8 cellular contexts compared by ENCODE assay signal in genomic region chr15:43749690-43750345, GRCh38.
A peak's percentile ranks its signal among the peaks of the same experiment; 100 is the strongest.
DNase-seq lines count a peak whose midpoint lies in the region; ATAC-seq and FAIRE-seq lines count a peak whose summit lies in the region.

No MANE protein-coding gene starts in this region.

- H3K27me3 Mint-ChIP-seq in activated T-cell treated with anti-CD3 and anti-CD28 coated beads, Interleukin-2, amount 50 U/mL, for 24 hours, result no peaks in the 10 kb centered on the region

- FAIRE-seq in RCC 7860 (lab: Jason Lieb, UNC), result no peak

- peak overlapping the region; percentile 90 for H3K4me3 Mint-ChIP-seq in activated T-cell treated with anti-CD3 and anti-CD28 coated beads, Interleukin-2, amount 50 U/mL, for 24 hours

- peaks cover 4 to 12% of the 10 kb centered on the region in 2 donors for H3K4me1 ChIP-seq in mucosa of rectum (ENCODE audit: control insufficient read depth in 2 of 2, insufficient read depth in 2 of 2, low read length in 2 of 2)

- peak overlapping the region; percentile 23 to 37 for H3K4me3 ChIP-seq in mucosa of rectum (ENCODE audit: low read length in 2 of 2)

- peaks cover 64% of the 10 kb centered on the region for H3K36me3 Mint-ChIP-seq in activated T-cell treated with anti-CD3 and anti-CD28 coated beads, Interleukin-2, amount 50 U/mL, for 24 hours (ENCODE audit: low read depth)

- peaks cover 3 to 14% of the 10 kb centered on the region in 2 donors for H3K36me3 ChIP-seq in mucosa of rectum (ENCODE audit: control insufficient read depth in 2 of 2, insufficient read depth in 2 of 2, low read length in 2 of 2)

- H3K27ac ChIP-seq in mucosa of rectum (ENCODE audit: low read depth in 2 of 2, low read length in 2 of 2), result no peak overlapping the region

- no peaks in the 10 kb centered on the region for H3K9me3 Mint-ChIP-seq in activated T-cell treated with anti-CD3 and anti-CD28 coated beads, Interleukin-2, amount 50 U/mL, for 24 hours

- H3K9ac ChIP-seq in mucosa of rectum (ENCODE audit: low read depth in 1 of 2, low read length in 2 of 2), result no peak overlapping the region

- H3K4me1 Mint-ChIP-seq in activated T-cell treated with anti-CD3 and anti-CD28 coated beads, Interleukin-2, amount 50 U/mL, for 24 hours (ENCODE audit: low read depth), result peaks cover 56% of the 10 kb centered on the region

- DNase-seq in activated T-cell treated with anti-CD3 and anti-CD28 coated beads, Interleukin-2, amount 50 U/mL, for 24 hours, result peak; percentile 49
- DNase-seq in NCI-H524 treated with DMSO at 0.1 percent for 48 hours (lab: John Stamatoyannopoulos, UW) (no peak), RCC 7860 (ENCODE audit: low spot score) (no peak), DMS 273 treated with DMSO at 0.1 percent for 48 hours (lab: John Stamatoyannopoulos, UW) (no peak)

- ATAC-seq in GM18861 (IDR thresholded peaks at IDR 0.05; ENCODE audit: unreplicated experiment) (peak; percentile 48), HG03066 (IDR thresholded peaks at IDR 0.05; ENCODE audit: low read depth, unreplicated experiment) (peak; percentile 36), HG03457 (IDR thresholded peaks at IDR 0.05; ENCODE audit: unreplicated experiment) (no peak)

- H3K27ac Mint-ChIP-seq in activated T-cell treated with anti-CD3 and anti-CD28 coated beads, Interleukin-2, amount 50 U/mL, for 24 hours, result peak overlapping the region; percentile 98

- no peaks in the 10 kb centered on the region for H3K9me3 ChIP-seq in mucosa of rectum (ENCODE audit: control insufficient read depth in 2 of 2, low read length in 2 of 2)

- H3K27me3 ChIP-seq in mucosa of rectum (ENCODE audit: control insufficient read depth in 2 of 2, insufficient read depth in 2 of 2, low read length in 2 of 2), result no peaks in the 10 kb centered on the region
